In the genomic region with DNA sequence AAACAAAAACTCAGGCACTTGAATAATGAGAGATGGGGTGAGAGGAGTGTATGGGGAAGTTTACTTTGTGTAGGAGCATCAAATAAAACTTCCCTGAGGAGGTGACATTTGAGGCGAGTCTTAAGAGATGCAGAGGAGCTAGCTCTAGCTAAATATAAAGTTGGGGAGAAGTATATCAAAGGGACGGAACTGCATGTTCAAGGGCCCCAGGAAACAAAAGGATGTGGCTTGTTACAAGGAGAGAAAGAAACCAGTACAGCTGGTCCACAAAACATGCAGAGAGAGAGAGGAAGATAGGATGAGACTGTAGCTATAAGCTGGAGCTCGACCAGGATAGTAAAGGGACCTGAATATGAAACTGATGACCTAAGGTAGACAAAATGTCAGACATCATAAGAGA, we compare ENCODE assay signal across 11 cellular contexts. TPM values are rescaled to one million over a fixed set of nuclear protein-coding genes. Genes with fewer than 3 reads are reported as not detected.
"Had no signal": no experiment of that assay in that cellular context is flagged by ENCODE, and none has a peak within 500 bp of the region (broad histone marks: within the 10 kb centered on the region; RNA-seq: fewer than 3 reads in every experiment).

No MANE protein-coding gene starts in this region.

- H3K36me3 ChIP-seq: HAP-1 had no signal

- H2AFZ ChIP-seq: GM23248, GM23338 had no signal

- H3K9me3 ChIP-seq: HAP-1 had no signal

- H3K4me3 ChIP-seq: GM23248, GM23338, HAP-1 had no signal

- ATAC-seq: GM23338, HCT116 had no signal

- DNase-seq: GM23248, GOT3, H7, H9, HCEC 1CT, HFFc6 had no signal

- H3K4me1 ChIP-seq: HAP-1 had no signal

- H3K9ac ChIP-seq: GM23248 had no signal

- H3K4me2 ChIP-seq: GM23338 had no signal

- H3K27ac ChIP-seq: GM23248 had no signal

RNA-seq across cellular contexts. Expression of a gene that starts 17.6 kb away (rescaled TPM):
- total RNA-seq: GM23248, GM23338, H1, H4, HFFc6 had no signal
- polyA plus RNA-seq: GM23248, GM23338 had no signal
